ENCODE assay signal across 24 cellular contexts in genomic region chr5:136731241-136731885, GRCh38.
A peak's percentile ranks its signal among the peaks of the same experiment; 100 is the strongest.
DNase-seq lines count a peak whose midpoint lies in the region; ATAC-seq and TF ChIP-seq lines count a peak whose summit lies in the region.
"Had no signal": no experiment of that assay in that cellular context is flagged by ENCODE, and none has a peak within 500 bp of the region (broad histone marks: within the 10 kb centered on the region; RNA-seq: fewer than 3 reads in every experiment).

No MANE protein-coding gene starts in this region.

- no peaks in the 10 kb centered on the region for H3K9me3 Mint-ChIP-seq in HFFc6
- H3K9me3 Mint-ChIP-seq: activated CD4-positive, alpha-beta T cell treated with anti-CD3 and anti-CD28 coated beads, Interleukin-2, amount 10 ng/mL, durations not matched to agents 7 days and 5 days; T-cell had no signal

- peak; percentile 26 for DNase-seq in HFFc6
- DNase-seq in amniotic stem cell (lab: John Stamatoyannopoulos, UW) = peak; percentile 15
- DNase-seq in kidney tubule cell (ENCODE audit: low spot score) = peak; percentile 4
- peak; percentile 12 for DNase-seq in stromal cell of bone marrow (ENCODE audit: low read depth)
- no peak for DNase-seq in T-helper 2 cell
- DNase-seq in AG20443 (ENCODE audit: low spot score) = no peak
- DNase-seq in heart left ventricle = no peak
- DNase-seq: activated CD4-positive, alpha-beta T cell treated with anti-CD3 and anti-CD28 coated beads, Interleukin-2, amount 10 ng/mL, durations not matched to agents 7 days and 5 days; activated naive CD8-positive, alpha-beta T cell treated with anti-CD3 and anti-CD28 coated beads, Interleukin-2, amount 10 ng/mL, durations not matched to agents 7 days and 5 days; DND-41; H9; hippocampal formation; islet precursor cell; NCI-H1092; NCI-H2081 treated with DMSO at 0.1 percent for 48 hours; NCI-H510A treated with DMSO at 0.1 percent for 48 hours; stimulated activated CD4-positive, alpha-beta T cell treated with anti-CD3 and anti-CD28 coated beads, Interleukin-4, amount 100 ng/mL, for 1 hour; stimulated activated naive CD8-positive, alpha-beta T cell treated with anti-CD3 and anti-CD28 coated beads, Interleukin-15, Interleukin-2, amounts not matched to agents 100 U/mL and 50 U/mL, for 24 hours; T-cell; trophoblast cell had no signal

- H3K27me3 Mint-ChIP-seq in HFFc6 (ENCODE audit: insufficient read depth) = peaks cover 7% of the 10 kb centered on the region
- H3K27me3 Mint-ChIP-seq: activated CD4-positive, alpha-beta T cell treated with anti-CD3 and anti-CD28 coated beads, Interleukin-2, amount 10 ng/mL, durations not matched to agents 7 days and 5 days; activated naive CD8-positive, alpha-beta T cell treated with anti-CD3 and anti-CD28 coated beads, Interleukin-2, amount 10 ng/mL, durations not matched to agents 7 days and 5 days; B cell; T-cell had no signal

- H3K27ac ChIP-seq in heart left ventricle = no peak overlapping the region
- H3K27ac ChIP-seq: cardiac muscle cell, parathyroid adenoma had no signal

- 69 to 80% (median 78%) methylated on average over 3 of the region's 3 CpGs for WGBS in heart left ventricle, 4 donors

- peak overlapping the region; percentile 70 for H3K27ac Mint-ChIP-seq in HFFc6
- H3K27ac Mint-ChIP-seq: activated CD4-positive, alpha-beta T cell treated with anti-CD3 and anti-CD28 coated beads, Interleukin-2, amount 10 ng/mL, durations not matched to agents 7 days and 5 days; activated naive CD8-positive, alpha-beta T cell treated with anti-CD3 and anti-CD28 coated beads, Interleukin-2, amount 10 ng/mL, durations not matched to agents 7 days and 5 days; B cell; H9; T-cell had no signal

- no peaks in the 10 kb centered on the region for H3K36me3 Mint-ChIP-seq in HFFc6 (ENCODE audit: low read depth)
- H3K36me3 Mint-ChIP-seq: activated naive CD8-positive, alpha-beta T cell treated with anti-CD3 and anti-CD28 coated beads, Interleukin-2, amount 10 ng/mL, durations not matched to agents 7 days and 5 days; T-cell had no signal

- no peak for TF ChIP-seq POLR2A in heart left ventricle (IDR thresholded peaks at IDR 0.05)

- intact Hi-C loops in heart left ventricle (cut with DNase I) = no loop called here

- H3K36me3 ChIP-seq in heart left ventricle = no peaks in the 10 kb centered on the region
- H3K36me3 ChIP-seq: cardiac muscle cell had no signal

- H3K4me1 ChIP-seq in heart left ventricle = no peaks in the 10 kb centered on the region
- H3K4me1 ChIP-seq: parathyroid adenoma had no signal

- H3K4me3 Mint-ChIP-seq in HFFc6 = peak overlapping the region; percentile 45; the same call in 1 of the 2 replicates
- H3K4me3 Mint-ChIP-seq: activated CD4-positive, alpha-beta T cell treated with anti-CD3 and anti-CD28 coated beads, Interleukin-2, amount 10 ng/mL, durations not matched to agents 7 days and 5 days; activated naive CD8-positive, alpha-beta T cell treated with anti-CD3 and anti-CD28 coated beads, Interleukin-2, amount 10 ng/mL, durations not matched to agents 7 days and 5 days; B cell; H9; T-cell had no signal

- no peak overlapping the region for H3K4me3 ChIP-seq in heart left ventricle
- H3K4me3 ChIP-seq: cardiac muscle cell, lung had no signal

- H3K27me3 ChIP-seq in heart left ventricle = peaks cover 0 to 7% (median 0%) of the 10 kb centered on the region in 9 donors
- H3K27me3 ChIP-seq: cardiac muscle cell had no signal

- peaks cover 41% of the 10 kb centered on the region for H3K4me1 Mint-ChIP-seq in HFFc6 (ENCODE audit: low read depth)
- H3K4me1 Mint-ChIP-seq: activated CD4-positive, alpha-beta T cell treated with anti-CD3 and anti-CD28 coated beads, Interleukin-2, amount 10 ng/mL, durations not matched to agents 7 days and 5 days; activated naive CD8-positive, alpha-beta T cell treated with anti-CD3 and anti-CD28 coated beads, Interleukin-2, amount 10 ng/mL, durations not matched to agents 7 days and 5 days; B cell; T-cell had no signal

- no peak for ATAC-seq in heart left ventricle
- ATAC-seq: stimulated activated naive CD8-positive, alpha-beta T cell treated with anti-CD3 and anti-CD28 coated beads, Interleukin-15, Interleukin-2, amounts not matched to agents 100 U/mL and 50 U/mL, for 24 hours; T-cell had no signal

- no peaks in the 10 kb centered on the region for H3K9me3 ChIP-seq in heart left ventricle

- TF ChIP-seq CTCF in HFFc6 (IDR thresholded peaks at IDR 0.05) (no peak), heart left ventricle (IDR thresholded peaks at IDR 0.05) (no peak)

Comparison
In these comparisons a context has a peak if more than half of its experiments do, and no peak if none do; other contexts are left out.
1. DNase-seq: peak in HFFc6 (single experiment), amniotic stem cell (single experiment), kidney tubule cell (single experiment) and stromal cell of bone marrow (single experiment); none in T-helper 2 cell (0 of 5), AG20443 (single experiment) and heart left ventricle (0 of 5).